ENCODE assay signal across 9 cellular contexts in the genomic region with DNA sequence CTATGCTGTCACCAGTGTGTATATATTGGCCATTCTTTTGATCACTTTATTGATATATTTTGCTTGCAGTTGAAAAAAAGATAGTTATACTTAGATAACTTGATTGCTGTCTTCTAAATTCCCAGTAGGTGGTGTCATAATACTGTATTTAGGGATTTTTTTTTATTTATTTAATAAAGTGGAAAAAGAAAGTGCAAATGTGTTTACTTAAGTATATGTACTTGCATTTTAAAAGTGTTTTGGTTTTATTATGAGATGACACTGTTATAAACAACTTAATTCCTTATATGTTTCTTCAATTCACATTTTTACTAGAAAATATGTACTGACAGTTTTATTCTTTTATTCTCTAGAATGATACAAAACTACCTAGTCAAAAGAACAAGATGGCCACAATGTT.
DNase-seq lines count a peak whose midpoint lies in the region; ATAC-seq, FAIRE-seq and TF ChIP-seq lines count a peak whose summit lies in the region.
"Had no signal": no experiment of that assay in that cellular context is flagged by ENCODE, and none has a peak within 500 bp of the region (broad histone marks: within the 10 kb centered on the region; RNA-seq: fewer than 3 reads in every experiment).

No MANE protein-coding gene starts in this region.

- no peaks in the 10 kb centered on the region for H3K9me2 ChIP-seq in HCT116 (ENCODE audit: insufficient read depth)

- H3K4me1 ChIP-seq in ACC112 (ENCODE audit: control insufficient read depth, insufficient read depth, low read length, unreplicated experiment) = peaks cover 8% of the 10 kb centered on the region
- H3K4me1 ChIP-seq in HCT116 (ENCODE audit: control insufficient read depth in 1 of 2, insufficient read depth in 2 of 2, low read length in 2 of 2) = no peaks in the 10 kb centered on the region
- peaks cover 4 to 11% of the 10 kb centered on the region in 2 donors for H3K4me1 ChIP-seq in kidney (ENCODE audit: control insufficient read depth in 1 of 2, insufficient read depth in 1 of 2, low read depth in 1 of 2, low read length in 2 of 2)
- no peaks in the 10 kb centered on the region for H3K4me1 ChIP-seq in transverse colon

- no peak overlapping the region for H3K27ac ChIP-seq in ACC112 (ENCODE audit: low read depth, low read length)
- no peak overlapping the region for H3K27ac ChIP-seq in HCT116 (ENCODE audit: low read depth, low read length)
- H3K27ac ChIP-seq in kidney (ENCODE audit: low read depth in 2 of 2, low read length in 2 of 2) = no peak overlapping the region
- H3K27ac ChIP-seq in transverse colon = no peak overlapping the region

- no peak overlapping the region for H2AFZ ChIP-seq in ACC112 (ENCODE audit: low read length, unreplicated experiment)
- H2AFZ ChIP-seq in HCT116 (ENCODE audit: low read depth, low read length, poor library complexity, severe bottlenecking) = no peak overlapping the region

- in situ Hi-C loops in transverse colon (cut with MboI; ENCODE audit: low pct_ligation_motif_present in 1 of 4, low pct_unique_long_range_greater_than_20kb in 1 of 4, low sequenced_read_pairs in 3 of 4) = no loop called here

- H3K4me3 ChIP-seq in ACC112 (ENCODE audit: low read depth, low read length) (0 out of 2 replicates have a peak overlapping the region, but pooled peaks have one; percentile 7), HCT116 (replicated peaks in 1 of 2; ENCODE audit: low read depth in 1 of 2, low read length in 2 of 2) (no peak overlapping the region), kidney (ENCODE audit: low read length in 2 of 2) (no peak overlapping the region), transverse colon (no peak overlapping the region)

- POLR2A ChIA-PET in HCT116 (lab: Charles Lee) = no interaction called here

- H3K9me3 ChIP-seq in HCT116 (ENCODE audit: control insufficient read depth in 1 of 2, insufficient read depth in 1 of 2, low read depth in 1 of 2, low read length in 2 of 2) (no peaks in the 10 kb centered on the region), kidney (ENCODE audit: control insufficient read depth in 1 of 2, low read length in 2 of 2) (no peaks in the 10 kb centered on the region), transverse colon (peaks cover under 1 to 2% of the 10 kb centered on the region in 2 donors)

- CTCF ChIA-PET in HCT116 (lab: Charles Lee) = no interaction called here

- FAIRE-seq in TTC549 (lab: Jason Lieb, UNC) (peak; percentile 73), kidney (lab: Jason Lieb, UNC) (peak; percentile 94)

- RAD21 ChIA-PET in HCT116 (lab: Charles Lee; ENCODE audit: low non-redundant PET in 1 of 2, low total read pairs in 2 of 2, uncharacterized antibody in 2 of 2, unreplicated experiment in 2 of 2) = no interaction called here

- no TSS peak for BruUV-seq in HCT116 (replicated peaks; lab: Mats Ljungman, UMichigan)

- H3K4me2 ChIP-seq in HCT116 (ENCODE audit: low read length) = no peak overlapping the region

- no peaks in the 10 kb centered on the region for H4K20me1 ChIP-seq in HCT116 (ENCODE audit: insufficient read depth)

- no peak overlapping the region for H3K9ac ChIP-seq in HCT116 (ENCODE audit: low read length)
- no peak overlapping the region for H3K9ac ChIP-seq in kidney (ENCODE audit: low read length in 2 of 2)

- DNase-seq in HCT116 (ENCODE audit: low read depth, low spot score) = no peak
- DNase-seq in kidney = no peak
- DNase-seq in NCI-H2081 (lab: John Stamatoyannopoulos, UW) = no peak
- no peak for DNase-seq in transverse colon
- DNase-seq: NCI-H748 treated with DMSO at 0.1 percent for 48 hours had no signal

- peak; percentile 11; the same call in 1 of the 2 replicates for TF ChIP-seq RAD21 in HCT116 (IDR thresholded peaks at IDR 0.05; ENCODE audit: low read depth)

- TF ChIP-seq POLR2A in HCT116 (IDR thresholded peaks at IDR 0.05; ENCODE audit: borderline replicate concordance, extremely low read depth, insufficient read depth, insufficient read length) (no peak), transverse colon (IDR thresholded peaks at IDR 0.05) (no peak)

- H3K36me3 ChIP-seq in ACC112 (ENCODE audit: insufficient read depth, low read length) = no peaks in the 10 kb centered on the region
- no peaks in the 10 kb centered on the region for H3K36me3 ChIP-seq in HCT116 (ENCODE audit: control insufficient read depth in 1 of 2, insufficient read depth in 2 of 2, low read length in 2 of 2)
- no peaks in the 10 kb centered on the region for H3K36me3 ChIP-seq in kidney (ENCODE audit: control insufficient read depth in 1 of 2, insufficient read depth in 2 of 2, low read length in 2 of 2)
- no peaks in the 10 kb centered on the region for H3K36me3 ChIP-seq in transverse colon

- TF ChIP-seq EP300 in transverse colon (IDR thresholded peaks at IDR 0.05; ENCODE audit: low read depth) = no peak

- H3K79me2 ChIP-seq in ACC112 (ENCODE audit: control insufficient read depth, insufficient read depth, low read length, unreplicated experiment) (no peaks in the 10 kb centered on the region), HCT116 (ENCODE audit: insufficient read depth, low read length) (no peaks in the 10 kb centered on the region)

- ATAC-seq in HCT116 (no peak), GM19328 (IDR thresholded peaks at IDR 0.05; ENCODE audit: unreplicated experiment) (no peak), GM21367 (IDR thresholded peaks at IDR 0.05; ENCODE audit: unreplicated experiment) (no peak)

- H3K27me3 ChIP-seq in ACC112 (ENCODE audit: insufficient read depth, low read length) (no peaks in the 10 kb centered on the region), HCT116 (ENCODE audit: insufficient read depth, low read length) (no peaks in the 10 kb centered on the region), transverse colon (no peaks in the 10 kb centered on the region)

- TF ChIP-seq CTCF in HCT116 (IDR thresholded peaks at IDR 0.05 in 2 of 3, conservative IDR thresholded peaks at IDR 0.05 in 1 of 3; ENCODE audit: borderline replicate concordance in 1 of 3, insufficient read depth in 1 of 3, low read depth in 2 of 3, low read length in 2 of 3) (peak in 1 of 3 experiments; percentile 38; a peak in 1 of 6 replicates), kidney (IDR thresholded peaks at IDR 0.05; ENCODE audit: borderline replicate concordance, extremely low read depth, insufficient read depth) (peak; percentile 25), transverse colon (IDR thresholded peaks at IDR 0.05) (peak in 1 of 5 experiments; percentile 21)

- intact Hi-C loops in HCT116 (cut with micrococcal nuclease) (no loop called here), kidney (cut with DNase I) (no loop called here), transverse colon (cut with DNase I; ENCODE audit: low total_unique reads) (no loop called here)

TF ChIP-seq in HCT116, 20 proteins besides CTCF, POLR2A, EP300 and RAD21:
- TF ChIP-seq ATF3 (IDR thresholded peaks at IDR 0.05) (no peak), EZH2 (IDR thresholded peaks at IDR 0.05) (no peak), SIN3A (IDR thresholded peaks at IDR 0.05; ENCODE audit: low read depth) (no peak), TCF7L2 (IDR thresholded peaks at IDR 0.05; ENCODE audit: borderline replicate concordance, extremely low read depth, insufficient read depth, insufficient read length) (no peak), FOSL1 (IDR thresholded peaks at IDR 0.05; ENCODE audit: low read depth) (no peak), ZNF274 (IDR thresholded peaks at IDR 0.05; ENCODE audit: low read depth, low read length) (no peak), SRF (IDR thresholded peaks at IDR 0.05; ENCODE audit: low read depth) (no peak)
- TF ChIP-seq, protein P1, sequence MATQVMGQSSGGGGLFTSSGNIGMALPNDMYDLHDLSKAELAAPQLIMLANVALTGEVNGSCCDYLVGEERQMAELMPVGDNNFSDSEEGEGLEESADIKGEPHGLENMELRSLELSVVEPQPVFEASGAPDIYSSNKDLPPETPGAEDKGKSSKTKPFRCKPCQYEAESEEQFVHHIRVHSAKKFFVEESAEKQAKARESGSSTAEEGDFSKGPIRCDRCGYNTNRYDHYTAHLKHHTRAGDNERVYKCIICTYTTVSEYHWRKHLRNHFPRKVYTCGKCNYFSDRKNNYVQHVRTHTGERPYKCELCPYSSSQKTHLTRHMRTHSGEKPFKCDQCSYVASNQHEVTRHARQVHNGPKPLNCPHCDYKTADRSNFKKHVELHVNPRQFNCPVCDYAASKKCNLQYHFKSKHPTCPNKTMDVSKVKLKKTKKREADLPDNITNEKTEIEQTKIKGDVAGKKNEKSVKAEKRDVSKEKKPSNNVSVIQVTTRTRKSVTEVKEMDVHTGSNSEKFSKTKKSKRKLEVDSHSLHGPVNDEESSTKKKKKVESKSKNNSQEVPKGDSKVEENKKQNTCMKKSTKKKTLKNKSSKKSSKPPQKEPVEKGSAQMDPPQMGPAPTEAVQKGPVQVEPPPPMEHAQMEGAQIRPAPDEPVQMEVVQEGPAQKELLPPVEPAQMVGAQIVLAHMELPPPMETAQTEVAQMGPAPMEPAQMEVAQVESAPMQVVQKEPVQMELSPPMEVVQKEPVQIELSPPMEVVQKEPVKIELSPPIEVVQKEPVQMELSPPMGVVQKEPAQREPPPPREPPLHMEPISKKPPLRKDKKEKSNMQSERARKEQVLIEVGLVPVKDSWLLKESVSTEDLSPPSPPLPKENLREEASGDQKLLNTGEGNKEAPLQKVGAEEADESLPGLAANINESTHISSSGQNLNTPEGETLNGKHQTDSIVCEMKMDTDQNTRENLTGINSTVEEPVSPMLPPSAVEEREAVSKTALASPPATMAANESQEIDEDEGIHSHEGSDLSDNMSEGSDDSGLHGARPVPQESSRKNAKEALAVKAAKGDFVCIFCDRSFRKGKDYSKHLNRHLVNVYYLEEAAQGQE (IDR thresholded peaks at IDR 0.05; ENCODE audit: low read depth) = no peak
- TF ChIP-seq, protein P2, sequence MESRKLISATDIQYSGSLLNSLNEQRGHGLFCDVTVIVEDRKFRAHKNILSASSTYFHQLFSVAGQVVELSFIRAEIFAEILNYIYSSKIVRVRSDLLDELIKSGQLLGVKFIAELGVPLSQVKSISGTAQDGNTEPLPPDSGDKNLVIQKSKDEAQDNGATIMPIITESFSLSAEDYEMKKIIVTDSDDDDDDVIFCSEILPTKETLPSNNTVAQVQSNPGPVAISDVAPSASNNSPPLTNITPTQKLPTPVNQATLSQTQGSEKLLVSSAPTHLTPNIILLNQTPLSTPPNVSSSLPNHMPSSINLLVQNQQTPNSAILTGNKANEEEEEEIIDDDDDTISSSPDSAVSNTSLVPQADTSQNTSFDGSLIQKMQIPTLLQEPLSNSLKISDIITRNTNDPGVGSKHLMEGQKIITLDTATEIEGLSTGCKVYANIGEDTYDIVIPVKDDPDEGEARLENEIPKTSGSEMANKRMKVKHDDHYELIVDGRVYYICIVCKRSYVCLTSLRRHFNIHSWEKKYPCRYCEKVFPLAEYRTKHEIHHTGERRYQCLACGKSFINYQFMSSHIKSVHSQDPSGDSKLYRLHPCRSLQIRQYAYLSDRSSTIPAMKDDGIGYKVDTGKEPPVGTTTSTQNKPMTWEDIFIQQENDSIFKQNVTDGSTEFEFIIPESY (IDR thresholded peaks at IDR 0.05; ENCODE audit: extremely low read depth, insufficient replicate concordance, low read length) = no peak
